23 cellular contexts compared by ENCODE assay signal in the genomic region with DNA sequence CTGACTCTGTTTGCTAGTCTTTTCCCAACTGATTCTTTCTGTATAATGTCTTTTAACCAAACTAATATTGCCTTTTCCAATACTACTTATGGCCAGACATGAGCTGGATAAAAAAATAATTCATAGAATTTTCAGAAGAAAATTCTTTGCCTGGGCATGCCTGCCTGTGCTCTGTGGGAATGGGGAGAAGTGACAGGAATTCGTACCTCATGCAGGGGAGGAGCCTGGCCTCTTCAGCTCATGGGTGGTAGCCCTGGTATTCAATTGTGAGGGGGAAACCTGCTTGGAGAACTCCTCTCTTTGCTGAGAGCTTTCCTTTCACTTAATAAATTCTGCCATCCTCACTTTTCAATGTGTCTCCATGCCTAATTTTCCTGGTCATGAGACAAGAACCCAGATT.
"Had no signal": no experiment of that assay in that cellular context is flagged by ENCODE, and none has a peak within 500 bp of the region (broad histone marks: within the 10 kb centered on the region; RNA-seq: fewer than 3 reads in every experiment).

No MANE protein-coding gene starts in this region.

- ATAC-seq: left lung; naive thymus-derived CD8-positive, alpha-beta T cell; sciatic nerve; stimulated activated naive CD8-positive, alpha-beta T cell treated with anti-CD3 and anti-CD28 coated beads, Interleukin-15, amount 100 ng/mL, for 72 hours had no signal

- H3K36me3 ChIP-seq: esophagus squamous epithelium, left lung, prostate gland, right atrium auricular region, suprapubic skin, transverse colon, vagina had no signal

- H3K4me1 ChIP-seq: esophagus squamous epithelium, left lung, parathyroid adenoma, prostate gland, right atrium auricular region, suprapubic skin, transverse colon, vagina had no signal

- H3K9ac ChIP-seq: parathyroid adenoma had no signal

- H2AFZ ChIP-seq: parathyroid adenoma had no signal

- DNase-seq: dermis blood vessel endothelial cell; effector memory CD4-positive, alpha-beta T cell; erythroblast; esophagus squamous epithelium; hypothalamus; kidney; left lung; naive thymus-derived CD8-positive, alpha-beta T cell; stimulated activated CD4-positive, alpha-beta T cell treated with anti-CD3 and anti-CD28 coated beads, Interleukin-12 subunit alpha, Interleukin-12 subunit beta, amount 100 ng/mL, for 4 hours; stimulated activated CD4-positive, alpha-beta T cell treated with anti-CD3 and anti-CD28 coated beads, Interleukin-1b, Interleukin-23, amount 100 ng/mL, for 48 hours; stimulated activated CD4-positive, alpha-beta T cell treated with anti-CD3 and anti-CD28 coated beads, Interleukin-4, amount 100 ng/mL, for 1 hour; stimulated activated CD8-positive, alpha-beta memory T cell treated with anti-CD3 and anti-CD28 coated beads, Interleukin-4, amount 100 ng/mL, for 48 hours; stimulated activated naive CD4-positive, alpha-beta T cell; stimulated activated naive CD8-positive, alpha-beta T cell treated with anti-CD3 and anti-CD28 coated beads, Interleukin-15, amount 100 ng/mL, for 72 hours; transverse colon had no signal

- H3K4me3 ChIP-seq: coronary artery, esophagus squamous epithelium, left lung, prostate gland, right atrium auricular region, smooth muscle cell, suprapubic skin, transverse colon, vagina had no signal

- H3K27me3 ChIP-seq: esophagus squamous epithelium, left lung, right atrium auricular region, suprapubic skin, transverse colon, vagina had no signal

- H3K27ac ChIP-seq: coronary artery, esophagus squamous epithelium, left lung, parathyroid adenoma, prostate gland, right atrium auricular region, suprapubic skin, transverse colon, vagina had no signal

- H3K9me3 ChIP-seq: esophagus squamous epithelium, left lung, prostate gland, right atrium auricular region, suprapubic skin, transverse colon, vagina had no signal

- H3K79me2 ChIP-seq: parathyroid adenoma had no signal

- H3K27ac Mint-ChIP-seq: naive thymus-derived CD8-positive, alpha-beta T cell; stimulated activated naive CD8-positive, alpha-beta T cell treated with anti-CD3 and anti-CD28 coated beads, Interleukin-15, amount 100 ng/mL, for 72 hours had no signal

- H3K4me2 ChIP-seq: smooth muscle cell had no signal

- H3K4me3 Mint-ChIP-seq: naive thymus-derived CD8-positive, alpha-beta T cell; stimulated activated naive CD8-positive, alpha-beta T cell treated with anti-CD3 and anti-CD28 coated beads, Interleukin-15, amount 100 ng/mL, for 72 hours had no signal

- H3K27me3 Mint-ChIP-seq: naive thymus-derived CD8-positive, alpha-beta T cell; stimulated activated naive CD8-positive, alpha-beta T cell treated with anti-CD3 and anti-CD28 coated beads, Interleukin-15, amount 100 ng/mL, for 72 hours had no signal
